Comparison of ENCODE assay signal across 19 cellular contexts in genomic region chr1:231776006-231776707, GRCh38.
DNase-seq lines count a peak whose midpoint lies in the region; ATAC-seq and TF ChIP-seq lines count a peak whose summit lies in the region.
"Had no signal": no experiment of that assay in that cellular context is flagged by ENCODE, and none has a peak within 500 bp of the region (broad histone marks: within the 10 kb centered on the region; RNA-seq: fewer than 3 reads in every experiment).

No MANE protein-coding gene starts in this region.

- no peaks in the 10 kb centered on the region for H3K27me3 ChIP-seq in cardiac muscle cell
- H3K27me3 ChIP-seq: neutrophil, transverse colon had no signal

- intact Hi-C loops in left ventricle myocardium superior (cut with micrococcal nuclease): no loop called here

- no peaks in the 10 kb centered on the region for H3K36me3 Mint-ChIP-seq in brain

- H3K27ac Mint-ChIP-seq in brain: peak overlapping the region in 4 of 5 experiments; percentile 64 to 93 (median 78)
- H3K27ac Mint-ChIP-seq: activated CD4-positive, alpha-beta memory T cell treated with anti-CD3 and anti-CD28 coated beads for 36 hours; activated naive CD4-positive, alpha-beta T cell treated with anti-CD3 and anti-CD28 coated beads, Interleukin-2, amount 10 ng/mL, durations not matched to agents 7 days and 5 days had no signal

- no peak for TF ChIP-seq CTCF in cardiac muscle cell (IDR thresholded peaks at IDR 0.05; ENCODE audit: low read depth, low read length)
- no peak for TF ChIP-seq CTCF in brain (conservative IDR thresholded peaks at IDR 0.05)

- H3K27me3 Mint-ChIP-seq in brain: no peaks in the 10 kb centered on the region
- H3K27me3 Mint-ChIP-seq: activated CD4-positive, alpha-beta memory T cell treated with anti-CD3 and anti-CD28 coated beads for 36 hours; activated naive CD4-positive, alpha-beta T cell treated with anti-CD3 and anti-CD28 coated beads, Interleukin-2, amount 10 ng/mL, durations not matched to agents 7 days and 5 days had no signal

- no peaks in the 10 kb centered on the region for H3K36me3 ChIP-seq in cardiac muscle cell

- no peaks in the 10 kb centered on the region for H3K9me3 ChIP-seq in cardiac muscle cell (ENCODE audit: low read depth)
- H3K9me3 ChIP-seq: A549, left ventricle myocardium inferior, neutrophil, transverse colon had no signal

- no peak overlapping the region for H3K4me3 Mint-ChIP-seq in brain
- H3K4me3 Mint-ChIP-seq: activated CD4-positive, alpha-beta memory T cell treated with anti-CD3 and anti-CD28 coated beads for 36 hours; activated naive CD4-positive, alpha-beta T cell treated with anti-CD3 and anti-CD28 coated beads, Interleukin-2, amount 10 ng/mL, durations not matched to agents 7 days and 5 days had no signal

- peaks cover 45% of the 10 kb centered on the region for H3K4me1 Mint-ChIP-seq in brain
- H3K4me1 Mint-ChIP-seq: activated naive CD4-positive, alpha-beta T cell treated with anti-CD3 and anti-CD28 coated beads, Interleukin-2, amount 10 ng/mL, durations not matched to agents 7 days and 5 days had no signal

- ATAC-seq in left ventricle myocardium superior (no peak), HG03565 (IDR thresholded peaks at IDR 0.05; ENCODE audit: unreplicated experiment) (no peak), HG02798 (IDR thresholded peaks at IDR 0.05; ENCODE audit: poor library complexity, unreplicated experiment) (no peak), GM18511 (IDR thresholded peaks at IDR 0.05; ENCODE audit: unreplicated experiment) (no peak), HG02571 (IDR thresholded peaks at IDR 0.05; ENCODE audit: unreplicated experiment) (no peak)
- ATAC-seq: A549 had no signal

- H3K4me1 ChIP-seq in cardiac muscle cell (ENCODE audit: low read depth): peaks cover 15% of the 10 kb centered on the region
- H3K4me1 ChIP-seq: A549 had no signal

- DNase-seq in cardiac muscle cell (ENCODE audit: low read depth in 1 of 2, low spot score in 1 of 2) (no peak), left ventricle myocardium superior (no peak), iris pigment epithelial cell (ENCODE audit: low read depth) (peak; percentile 74)
- DNase-seq: activated CD4-positive, alpha-beta memory T cell treated with anti-CD3 and anti-CD28 coated beads for 36 hours; activated naive CD4-positive, alpha-beta T cell treated with anti-CD3 and anti-CD28 coated beads, Interleukin-2, amount 10 ng/mL, durations not matched to agents 7 days and 5 days; DND-41; left ventricle myocardium inferior; NCI-H1048; NCI-H524; stimulated activated CD4-positive, alpha-beta T cell treated with anti-CD3 and anti-CD28 coated beads, Interleukin-15, amount 100 ng/mL, for 24 hours; T-helper 9 cell; transverse colon had no signal

- H3K27ac ChIP-seq in cardiac muscle cell: peak overlapping the region; percentile 9
- H3K27ac ChIP-seq: A549, left ventricle myocardium inferior, transverse colon had no signal

- H3K9me3 Mint-ChIP-seq in brain: peaks cover 0 to 3% (median 0%) of the 10 kb centered on the region in 5 experiments
- H3K9me3 Mint-ChIP-seq: activated CD4-positive, alpha-beta memory T cell treated with anti-CD3 and anti-CD28 coated beads for 36 hours; activated naive CD4-positive, alpha-beta T cell treated with anti-CD3 and anti-CD28 coated beads, Interleukin-2, amount 10 ng/mL, durations not matched to agents 7 days and 5 days had no signal

- H3K4me3 ChIP-seq in cardiac muscle cell: no peak overlapping the region
- H3K4me3 ChIP-seq: A549, left ventricle myocardium inferior, transverse colon had no signal
